In genomic region chr7:73307436-73307835, GRCh38 we compare ENCODE assay signal across 11 cellular contexts. TPM values are rescaled to one million over a fixed set of nuclear protein-coding genes. Genes with fewer than 3 reads are reported as not detected.
DNase-seq lines count a peak whose midpoint lies in the region; ATAC-seq lines count a peak whose summit lies in the region.
"Had no signal": no experiment of that assay in that cellular context is flagged by ENCODE, and none has a peak within 500 bp of the region (broad histone marks: within the 10 kb centered on the region; RNA-seq: fewer than 3 reads in every experiment).

No MANE protein-coding gene starts in this region.

- peak; percentile 29 for DNase-seq in activated CD8-positive, alpha-beta memory T cell treated with anti-CD3 and anti-CD28 coated beads, Interleukin-2, amount 50 U/mL, for 48 hours
- DNase-seq in activated CD8-positive, alpha-beta memory T cell treated with anti-CD3 and anti-CD28 coated beads, Interleukin-2, amount 50 U/mL, for 4 hours, result no peak
- DNase-seq in T-helper 17 cell (no peak), EL (no peak), GM19240 (ENCODE audit: insufficient read length, low spot score) (no peak), occipital lobe (lab: John Stamatoyannopoulos, UW) (no peak)
- no peak for DNase-seq in stimulated activated naive CD8-positive, alpha-beta T cell treated with anti-CD3 and anti-CD28 coated beads, Interleukin-15, amount 100 ng/mL, for 72 hours
- DNase-seq: Kasumi-1, Right ventricle myocardium superior had no signal

- no peak overlapping the region for H3K27ac ChIP-seq in iPS-18a (ENCODE audit: low read length)

- peaks cover 4% of the 10 kb centered on the region for H3K27me3 ChIP-seq in iPS-18a (ENCODE audit: control insufficient read depth, insufficient read depth, low read length)

- H3K27me3 Mint-ChIP-seq in T-helper 17 cell, result no peaks in the 10 kb centered on the region
- H3K27me3 Mint-ChIP-seq in stimulated activated naive CD8-positive, alpha-beta T cell treated with anti-CD3 and anti-CD28 coated beads, Interleukin-15, amount 100 ng/mL, for 72 hours, result no peaks in the 10 kb centered on the region

- H3K4me3 Mint-ChIP-seq in T-helper 17 cell, result peak overlapping the region; percentile 99
- peak overlapping the region; percentile 99 for H3K4me3 Mint-ChIP-seq in stimulated activated naive CD8-positive, alpha-beta T cell treated with anti-CD3 and anti-CD28 coated beads, Interleukin-15, amount 100 ng/mL, for 72 hours

- peak overlapping the region; percentile 86 for H3K27ac Mint-ChIP-seq in T-helper 17 cell
- peak overlapping the region in 1 of 2 donors; percentile 87 for H3K27ac Mint-ChIP-seq in stimulated activated naive CD8-positive, alpha-beta T cell treated with anti-CD3 and anti-CD28 coated beads, Interleukin-15, amount 100 ng/mL, for 72 hours

- no peaks in the 10 kb centered on the region for H3K9me3 ChIP-seq in T-helper 17 cell (ENCODE audit: control insufficient read depth, low read length, poor library complexity, severe bottlenecking)
- no peaks in the 10 kb centered on the region for H3K9me3 ChIP-seq in iPS-18a (ENCODE audit: control insufficient read depth, low read depth, low read length)

- peak overlapping the region; percentile 66 for H3K9ac ChIP-seq in iPS-18a (ENCODE audit: low read length)

- H3K36me3 Mint-ChIP-seq in T-helper 17 cell (ENCODE audit: low read depth), result peaks cover 8% of the 10 kb centered on the region

- H3K4me1 Mint-ChIP-seq in T-helper 17 cell, result peaks cover 22% of the 10 kb centered on the region
- H3K4me1 Mint-ChIP-seq in stimulated activated naive CD8-positive, alpha-beta T cell treated with anti-CD3 and anti-CD28 coated beads, Interleukin-15, amount 100 ng/mL, for 72 hours, result peaks cover 44% of the 10 kb centered on the region

- no peak for ATAC-seq in T-helper 17 cell
- no peak for ATAC-seq in stimulated activated naive CD8-positive, alpha-beta T cell treated with anti-CD3 and anti-CD28 coated beads, Interleukin-15, amount 100 ng/mL, for 72 hours

- peaks cover 32% of the 10 kb centered on the region for H3K36me3 ChIP-seq in iPS-18a (ENCODE audit: control insufficient read depth, low read depth, low read length)

- H3K4me3 ChIP-seq in iPS-18a (ENCODE audit: low read length), result peak overlapping the region; percentile 84

- H3K4me1 ChIP-seq in iPS-18a (ENCODE audit: control insufficient read depth, low read depth, low read length), result peaks cover 4% of the 10 kb centered on the region

- H3K9me3 Mint-ChIP-seq in stimulated activated naive CD8-positive, alpha-beta T cell treated with anti-CD3 and anti-CD28 coated beads, Interleukin-15, amount 100 ng/mL, for 72 hours, result no peaks in the 10 kb centered on the region

RNA-seq across cellular contexts. Expression of gene NSUN5, which starts 1.2 kb away (rescaled TPM):
- total RNA-seq in T-helper 17 cell (10 to 100 TPM; 31.4 to 33.3 TPM), occipital lobe (13.9 TPM)

RNA-seq across cellular contexts. Expression of gene TRIM50, which starts 20.4 kb away (rescaled TPM):
- total RNA-seq in T-helper 17 cell, result not detected
- total RNA-seq in occipital lobe, result 0.16 TPM

RNA-seq across cellular contexts. Expression of gene FKBP6, which starts 20.5 kb away (rescaled TPM):
- not detected for total RNA-seq in T-helper 17 cell
- not detected for total RNA-seq in occipital lobe
- total RNA-seq: omental fat pad, Right ventricle myocardium superior had no signal
